Comparison of ENCODE assay signal across 1 cellular context in genomic region chr9:112731971-112732370, GRCh38.
A peak's percentile ranks its signal among the peaks of the same experiment; 100 is the strongest.
TF ChIP-seq lines count a peak whose summit lies in the region.

No MANE protein-coding gene starts in this region.

TF ChIP-seq in HepG2, 621 proteins besides CTCF, POLR2A, EP300 and RAD21 (continued from another document and continues in another):
- TF ChIP-seq ZNF740 (CRISPR knock-in tag; IDR thresholded peaks at IDR 0.05) (no peak), THRA (CRISPR knock-in tag; IDR thresholded peaks at IDR 0.05; ENCODE audit: borderline replicate concordance) (peak; percentile 49; the same call in 1 of the 2 replicates), NR2F2 (IDR thresholded peaks at IDR 0.05; ENCODE audit: borderline replicate concordance, low read depth) (0 out of 2 replicates have a peak, but pooled peaks have one; percentile 24), ZNF180 (CRISPR knock-in tag; IDR thresholded peaks at IDR 0.05; ENCODE audit: borderline replicate concordance, low read depth) (no peak), EEA1 (CRISPR knock-in tag; IDR thresholded peaks at IDR 0.05; ENCODE audit: borderline replicate concordance) (no peak), ZNF510 (CRISPR knock-in tag; IDR thresholded peaks at IDR 0.05; ENCODE audit: low read depth) (no peak), FOXA3 (CRISPR knock-in tag; IDR thresholded peaks at IDR 0.05) (peak; percentile 26; the same call in 1 of the 2 replicates), KLF13 (CRISPR knock-in tag; IDR thresholded peaks at IDR 0.05) (no peak), SRSF1 (optimal IDR thresholded peaks at IDR 0.05; ENCODE audit: low read depth, low read length) (no peak), TP53 (CRISPR knock-in tag; conservative IDR thresholded peaks at IDR 0.05) (no peak), THYN1 (CRISPR knock-in tag; IDR thresholded peaks at IDR 0.05; ENCODE audit: borderline replicate concordance, low read depth) (no peak), ZNF367 (CRISPR knock-in tag; IDR thresholded peaks at IDR 0.05; ENCODE audit: borderline replicate concordance) (no peak), TFE3 (CRISPR knock-in tag; IDR thresholded peaks at IDR 0.05) (no peak), ZFX (CRISPR knock-in tag; IDR thresholded peaks at IDR 0.05; ENCODE audit: low read depth) (no peak), ZNF770 (CRISPR knock-in tag; IDR thresholded peaks at IDR 0.05) (no peak), MTA1 (CRISPR knock-in tag; IDR thresholded peaks at IDR 0.05; ENCODE audit: borderline replicate concordance) (no peak), GMEB2 (CRISPR knock-in tag; IDR thresholded peaks at IDR 0.05; ENCODE audit: low read depth) (no peak), ZNF274 (CRISPR knock-in tag; IDR thresholded peaks at IDR 0.05) (no peak), ZFP62 (CRISPR knock-in tag; IDR thresholded peaks at IDR 0.05) (no peak), TEAD2 (CRISPR knock-in tag; IDR thresholded peaks at IDR 0.05) (no peak), PHB2 (IDR thresholded peaks at IDR 0.05; ENCODE audit: partially characterized antibody) (no peak), BRCA1 (CRISPR knock-in tag; IDR thresholded peaks at IDR 0.05) (no peak), HMGA1 (CRISPR knock-in tag; conservative IDR thresholded peaks at IDR 0.05) (no peak), ZNF260 (CRISPR knock-in tag; IDR thresholded peaks at IDR 0.05; ENCODE audit: borderline replicate concordance, low read depth) (no peak), HNRNPUL1 (IDR thresholded peaks at IDR 0.05; ENCODE audit: low read depth, low read length) (no peak), ZFP82 (CRISPR knock-in tag; IDR thresholded peaks at IDR 0.05; ENCODE audit: borderline replicate concordance) (no peak), NPAS2 (CRISPR knock-in tag; IDR thresholded peaks at IDR 0.05; ENCODE audit: borderline replicate concordance) (no peak), ZNF354B (CRISPR knock-in tag; IDR thresholded peaks at IDR 0.05) (no peak), ZNF281 (CRISPR knock-in tag; IDR thresholded peaks at IDR 0.05; ENCODE audit: borderline replicate concordance) (no peak; the same call in 1 of the 2 replicates), ZNF326 (CRISPR knock-in tag; IDR thresholded peaks at IDR 0.05; ENCODE audit: borderline replicate concordance) (no peak), ZNF598 (CRISPR knock-in tag; IDR thresholded peaks at IDR 0.05; ENCODE audit: borderline replicate concordance) (no peak), ZBTB43 (CRISPR knock-in tag; conservative IDR thresholded peaks at IDR 0.05) (peak; percentile 71), KAT7 (CRISPR knock-in tag; IDR thresholded peaks at IDR 0.05; ENCODE audit: borderline replicate concordance) (0 out of 2 replicates have a peak, but pooled peaks have one; percentile 19), HDAC2 (CRISPR knock-in tag; IDR thresholded peaks at IDR 0.05) (no peak), ZNF362 (CRISPR knock-in tag; IDR thresholded peaks at IDR 0.05; ENCODE audit: borderline replicate concordance) (no peak), ZEB1 (IDR thresholded peaks at IDR 0.05; ENCODE audit: insufficient replicate concordance, low read depth) (no peak), ZNF670 (CRISPR knock-in tag; IDR thresholded peaks at IDR 0.05; ENCODE audit: borderline replicate concordance) (no peak), ZNF451 (CRISPR knock-in tag; IDR thresholded peaks at IDR 0.05) (no peak), HOXD1 (CRISPR knock-in tag; IDR thresholded peaks at IDR 0.05) (no peak), ZMAT5 (CRISPR knock-in tag; IDR thresholded peaks at IDR 0.05; ENCODE audit: borderline replicate concordance, low read depth) (no peak), TBX3 (IDR thresholded peaks at IDR 0.05; ENCODE audit: borderline replicate concordance) (peak; percentile 44; the same call in 1 of the 2 replicates), IRF9 (CRISPR knock-in tag; IDR thresholded peaks at IDR 0.05; ENCODE audit: borderline replicate concordance) (no peak), ZNF614 (CRISPR knock-in tag; IDR thresholded peaks at IDR 0.05; ENCODE audit: borderline replicate concordance) (peak; percentile 63; the same call in 1 of the 2 replicates), ZNF503 (CRISPR knock-in tag; IDR thresholded peaks at IDR 0.05) (no peak), RBM39 (IDR thresholded peaks at IDR 0.05; ENCODE audit: low read depth, low read length, poor library complexity, severe bottlenecking) (no peak), ZNF589 (CRISPR knock-in tag; conservative IDR thresholded peaks at IDR 0.05) (no peak), FOXK1 (CRISPR knock-in tag; IDR thresholded peaks at IDR 0.05; ENCODE audit: borderline replicate concordance, low read depth) (no peak), XBP1 (CRISPR knock-in tag; IDR thresholded peaks at IDR 0.05) (no peak), U2AF2 (IDR thresholded peaks at IDR 0.05; ENCODE audit: low read depth, low read length) (no peak), MXI1 (IDR thresholded peaks at IDR 0.05; ENCODE audit: borderline replicate concordance, low read depth, low read length) (no peak), MBNL3 (CRISPR knock-in tag; conservative IDR thresholded peaks at IDR 0.05) (no peak)
